Comparison of ENCODE assay signal across 9 cellular contexts in the genomic region with DNA sequence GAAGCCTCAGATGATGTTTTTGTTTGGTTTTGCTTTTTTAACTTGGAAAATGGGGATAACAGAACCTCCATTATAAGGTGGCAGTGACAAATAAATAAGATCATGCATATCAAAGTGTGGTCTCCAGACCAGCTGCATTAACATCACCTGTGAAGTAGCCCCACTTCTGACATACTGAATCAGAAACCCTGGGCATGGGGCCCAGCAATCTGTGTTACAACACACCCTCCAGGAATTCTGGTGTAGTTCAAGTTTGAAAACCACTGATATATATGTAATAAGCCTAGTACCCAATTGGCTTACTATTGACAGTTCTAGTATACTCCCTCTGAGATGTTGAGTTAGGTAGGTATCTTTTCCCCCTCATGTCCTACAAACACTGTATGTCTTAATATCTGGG. TPM values are rescaled to one million over a fixed set of nuclear protein-coding genes. Genes with fewer than 3 reads are reported as not detected.
DNase-seq lines count a peak whose midpoint lies in the region; ATAC-seq and TF ChIP-seq lines count a peak whose summit lies in the region.
"Had no signal": no experiment of that assay in that cellular context is flagged by ENCODE, and none has a peak within 500 bp of the region (broad histone marks: within the 10 kb centered on the region; RNA-seq: fewer than 3 reads in every experiment).

No MANE protein-coding gene starts in this region.

- peak overlapping the region; percentile 34 for H3K4me3 ChIP-seq in adipocyte (ENCODE audit: low read length)
- no peak overlapping the region for H3K4me3 ChIP-seq in heart left ventricle

- TF ChIP-seq POLR2A in heart left ventricle (IDR thresholded peaks at IDR 0.05): no peak

- intact Hi-C loops in heart left ventricle (cut with DNase I): no loop called here

- peaks cover 0 to 3% of the 10 kb centered on the region in 2 donors for H3K36me3 Mint-ChIP-seq in stimulated activated naive B cell treated with anti-CD40 and anti-IgM and Interleukin-4, amounts not matched to agents 10 μg/mL and 1 μg/mL and 100 μg/mL, for 72 hours
- H3K36me3 Mint-ChIP-seq: activated naive CD4-positive, alpha-beta T cell treated with anti-CD3 and anti-CD28 coated beads, Interleukin-2, amount 50 U/mL, for 24 hours had no signal

- no peaks in the 10 kb centered on the region for H3K9me3 ChIP-seq in adipocyte (ENCODE audit: control insufficient read depth, low read length)
- no peaks in the 10 kb centered on the region for H3K9me3 ChIP-seq in heart left ventricle

- peak overlapping the region; percentile 91 for H3K27ac Mint-ChIP-seq in stimulated activated naive B cell treated with anti-CD40 and anti-IgM and Interleukin-4, amounts not matched to agents 10 μg/mL and 1 μg/mL and 100 μg/mL, for 72 hours

- no peaks in the 10 kb centered on the region for H3K36me3 ChIP-seq in adipocyte (ENCODE audit: control insufficient read depth, insufficient read depth, low read length, severe bottlenecking)
- no peaks in the 10 kb centered on the region for H3K36me3 ChIP-seq in heart left ventricle

- H3K27me3 Mint-ChIP-seq in stimulated activated naive B cell treated with anti-CD40 and anti-IgM and Interleukin-4, amounts not matched to agents 10 μg/mL and 1 μg/mL and 100 μg/mL, for 72 hours: no peaks in the 10 kb centered on the region
- H3K27me3 Mint-ChIP-seq: activated naive CD4-positive, alpha-beta T cell treated with anti-CD3 and anti-CD28 coated beads, Interleukin-2, amount 50 U/mL, for 24 hours had no signal

- H3K4me3 Mint-ChIP-seq in stimulated activated naive B cell treated with anti-CD40 and anti-IgM and Interleukin-4, amounts not matched to agents 10 μg/mL and 1 μg/mL and 100 μg/mL, for 72 hours: peak overlapping the region in 1 of 2 donors; percentile 60
- H3K4me3 Mint-ChIP-seq: activated naive CD4-positive, alpha-beta T cell treated with anti-CD3 and anti-CD28 coated beads, Interleukin-2, amount 50 U/mL, for 24 hours had no signal

- ATAC-seq in heart left ventricle (peak in 2 of 4 donors; percentile 6 to 7), GM21367 (IDR thresholded peaks at IDR 0.05; ENCODE audit: unreplicated experiment) (no peak), GM18511 (IDR thresholded peaks at IDR 0.05; ENCODE audit: unreplicated experiment) (no peak), HG02610 (IDR thresholded peaks at IDR 0.05; ENCODE audit: unreplicated experiment) (no peak)
- ATAC-seq in stimulated activated naive B cell treated with anti-CD40 and anti-IgM and Interleukin-4, amounts not matched to agents 10 μg/mL and 1 μg/mL and 100 μg/mL, for 72 hours (replicated peaks): no peak

- peak overlapping the region; percentile 59 for H3K9ac ChIP-seq in adipocyte (ENCODE audit: low read length)

- TF ChIP-seq CTCF in heart left ventricle (IDR thresholded peaks at IDR 0.05): no peak

- H3K9me3 Mint-ChIP-seq in stimulated activated naive B cell treated with anti-CD40 and anti-IgM and Interleukin-4, amounts not matched to agents 10 μg/mL and 1 μg/mL and 100 μg/mL, for 72 hours: no peaks in the 10 kb centered on the region
- H3K9me3 Mint-ChIP-seq: activated naive CD4-positive, alpha-beta T cell treated with anti-CD3 and anti-CD28 coated beads, Interleukin-2, amount 50 U/mL, for 24 hours had no signal

- H3K4me1 Mint-ChIP-seq in stimulated activated naive B cell treated with anti-CD40 and anti-IgM and Interleukin-4, amounts not matched to agents 10 μg/mL and 1 μg/mL and 100 μg/mL, for 72 hours: peaks cover 65 to 89% of the 10 kb centered on the region in 2 donors

- H3K27me3 ChIP-seq in adipocyte (replicated peaks; ENCODE audit: control insufficient read depth, insufficient read depth, low read length) (no peaks in the 10 kb centered on the region), heart left ventricle (no peaks in the 10 kb centered on the region)

- DNase-seq in HT1080 (ENCODE audit: low read depth) (peak; percentile 62), adipocyte (ENCODE audit: low read depth) (peak; percentile 85), heart left ventricle (no peak)
- DNase-seq in stimulated activated naive B cell treated with anti-CD40 and anti-IgM and Interleukin-4, amounts not matched to agents 10 μg/mL and 1 μg/mL and 100 μg/mL, for 72 hours: no peak
- no peak for DNase-seq in activated CD4-positive, alpha-beta T cell treated with anti-CD3 and anti-CD28 coated beads, Interleukin-2, amount 50 U/mL, for 4 hours

- peaks cover 47% of the 10 kb centered on the region for H3K4me1 ChIP-seq in adipocyte (ENCODE audit: control insufficient read depth, insufficient read depth, low read length)
- peaks cover 13 to 98% (median 45%) of the 10 kb centered on the region in 12 donors for H3K4me1 ChIP-seq in heart left ventricle

- H3K27ac ChIP-seq in heart left ventricle: peak overlapping the region in 10 of 12 donors; percentile 35 to 92 (median 64)

RNA-seq across cellular contexts. Expression of a gene that starts 24.1 kb away (rescaled TPM):
- 21.2 and 27.0 TPM in 2 replicates for total RNA-seq in HT1080 (2014; rRNA removed; shearing (Covaris generic))
- polyA plus RNA-seq in HT1080 (2015; cell fraction: cytosol; rRNA removed): 34.2 and 37.3 TPM in 2 replicates
- 17.9 and 22.5 TPM in 2 replicates for polyA plus RNA-seq in HT1080 (2015; cell fraction: nucleus; rRNA removed)
- 10 to 100 TPM in 8 of 9 donors, 1 to 10 TPM in 1; 10.0 to 42.5 (median 15.2) TPM for total RNA-seq in heart left ventricle
- 10 to 100 TPM in 1 of 2 donors, 1 to 10 TPM in 1; 1.5 to 15.2 TPM for polyA plus RNA-seq in heart left ventricle

RNA-seq across cellular contexts. Expression of a gene that starts 48.0 kb away (rescaled TPM):
- total RNA-seq in HT1080 (2014; rRNA removed; shearing (Covaris generic)): 168 and 183 TPM in 2 replicates
- polyA plus RNA-seq in HT1080 (2015; cell fraction: cytosol; rRNA removed): 177 and 187 TPM in 2 replicates
- polyA plus RNA-seq in HT1080 (2015; cell fraction: nucleus; rRNA removed): 168 and 191 TPM in 2 replicates
- total RNA-seq in heart left ventricle: 100 to 1,000 TPM; 101 to 189 (median 120) TPM
- 100 to 1,000 TPM; 153 to 292 TPM for polyA plus RNA-seq in heart left ventricle

Comparison
In these comparisons a context has a peak if more than half of its experiments do, and no peak if none do; other contexts are left out.
1. DNase-seq: peak in HT1080 (single experiment) and adipocyte (single experiment); none in heart left ventricle (0 of 5), stimulated activated naive B cell treated with anti-CD40 and anti-IgM and Interleukin-4, amounts not matched to agents 10 μg/mL and 1 μg/mL and 100 μg/mL, for 72 hours (single experiment) and activated CD4-positive, alpha-beta T cell treated with anti-CD3 and anti-CD28 coated beads, Interleukin-2, amount 50 U/mL, for 4 hours (0 of 2).